In the genomic region with DNA sequence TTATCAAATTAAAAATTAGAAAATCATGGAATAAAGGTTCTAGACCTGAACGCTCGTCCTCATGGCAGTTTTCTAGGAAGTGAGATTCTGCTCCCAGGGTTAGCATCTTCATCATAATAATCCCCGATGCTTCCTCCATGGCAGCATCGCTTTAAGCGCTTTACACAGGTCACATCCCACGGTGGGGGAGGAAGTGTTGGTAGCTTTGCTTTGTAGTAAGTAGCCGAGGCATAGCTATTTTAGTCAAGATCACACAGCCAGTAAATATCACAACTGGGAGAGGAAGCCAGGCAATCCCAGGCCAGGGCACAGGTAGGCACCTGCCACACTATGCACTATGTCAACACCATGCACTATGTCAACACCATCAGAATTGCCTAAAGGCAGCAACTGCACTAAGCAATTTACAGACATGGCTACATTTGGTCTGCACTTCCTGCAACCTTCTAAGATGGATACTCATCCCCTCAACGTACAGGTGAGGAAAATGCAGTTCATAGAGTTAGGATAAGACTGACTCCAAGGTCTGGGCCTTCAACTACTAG, we compare ENCODE assay signal across 24 cellular contexts.
DNase-seq lines count a peak whose midpoint lies in the region; ATAC-seq and TF ChIP-seq lines count a peak whose summit lies in the region.
"Had no signal": no experiment of that assay in that cellular context is flagged by ENCODE, and none has a peak within 500 bp of the region (broad histone marks: within the 10 kb centered on the region; RNA-seq: fewer than 3 reads in every experiment).

No MANE protein-coding gene starts in this region.

- peaks cover 3% of the 10 kb centered on the region for H3K4me1 Mint-ChIP-seq in activated CD4-positive, alpha-beta T cell treated with anti-CD3 and anti-CD28 coated beads for 36 hours
- H3K4me1 Mint-ChIP-seq in stimulated activated naive B cell treated with anti-CD40 and anti-IgM and Interleukin-4, amounts not matched to agents 10 μg/mL and 1 μg/mL and 100 μg/mL, for 72 hours: peaks cover 2 to 10% of the 10 kb centered on the region in 2 donors
- H3K4me1 Mint-ChIP-seq: brain, CD14-positive monocyte had no signal

- DNase-seq in COLO668 (lab: John Stamatoyannopoulos, UW; ENCODE audit: unreplicated experiment): peak; percentile 84
- no peak for DNase-seq in IMR-90
- DNase-seq in NCI-H345 (lab: John Stamatoyannopoulos, UW): peak; percentile 83
- DNase-seq in SHP77 treated with DMSO at 0.1 percent for 48 hours (lab: John Stamatoyannopoulos, UW): peak; percentile 17
- no peak for DNase-seq in activated CD4-positive, alpha-beta T cell treated with anti-CD3 and anti-CD28 coated beads, Interleukin-2, amount 50 U/mL, for 4 hours
- DNase-seq in AG08395 (ENCODE audit: low spot score): no peak
- DNase-seq in activated CD4-positive, alpha-beta T cell treated with anti-CD3 and anti-CD28 coated beads for 36 hours: no peak
- DNase-seq in stimulated activated naive B cell treated with anti-CD40 and anti-IgM and Interleukin-4, amounts not matched to agents 10 μg/mL and 1 μg/mL and 100 μg/mL, for 72 hours: no peak
- DNase-seq: ACHN; activated B cell treated with CpG ODN at 0.5 μM for 24 hours; activated CD4-positive, alpha-beta memory T cell treated with anti-CD3 and anti-CD28 coated beads for 36 hours; activated effector memory CD4-positive, alpha-beta T cell treated with anti-CD3 and anti-CD28 coated beads, Interleukin-2, amount 50 U/mL, for 16 hours; colonic mucosa; DND-41; effector memory CD8-positive, alpha-beta T cell; kidney; NCI-H1048; NCI-H446 treated with DMSO at 0.1 percent for 48 hours; psoas muscle; stimulated activated CD4-positive, alpha-beta T cell treated with anti-CD3 and anti-CD28 coated beads, Interleukin-1b, Interleukin-23, amount 100 ng/mL, for 48 hours had no signal

- H2AK5ac ChIP-seq in IMR-90 (ENCODE audit: low read depth, low read length): 0 out of 2 replicates have a peak overlapping the region, but pooled peaks have one; percentile 59

- peaks cover 9% of the 10 kb centered on the region for H3K27me3 ChIP-seq in IMR-90 (ENCODE audit: control insufficient read depth, insufficient read depth, low read length)
- H3K27me3 ChIP-seq: colonic mucosa had no signal

- no peaks in the 10 kb centered on the region for H3K9me3 ChIP-seq in IMR-90 (ENCODE audit: control insufficient read depth, insufficient read depth, low read length)
- H3K9me3 ChIP-seq: colonic mucosa, psoas muscle had no signal

- H4K8ac ChIP-seq in IMR-90 (ENCODE audit: low read depth in 2 of 2, low read length in 2 of 2): no peak overlapping the region

- H2BK15ac ChIP-seq in IMR-90 (ENCODE audit: low read depth, low read length): no peak overlapping the region

- H4K5ac ChIP-seq in IMR-90 (ENCODE audit: low read depth, low read length): no peak overlapping the region

- no peak for TF ChIP-seq POLR2A in IMR-90 (IDR thresholded peaks at IDR 0.05; ENCODE audit: low read depth, low read length)

- H2AK9ac ChIP-seq in IMR-90 (replicated peaks; ENCODE audit: low read depth, low read length, poor library complexity): no peak overlapping the region

- no peak for ATAC-seq in IMR-90 (ENCODE audit: low read depth)
- no peak for ATAC-seq in activated CD4-positive, alpha-beta T cell treated with anti-CD3 and anti-CD28 coated beads for 36 hours
- no peak for ATAC-seq in stimulated activated naive B cell treated with anti-CD40 and anti-IgM and Interleukin-4, amounts not matched to agents 10 μg/mL and 1 μg/mL and 100 μg/mL, for 72 hours (replicated peaks)
- ATAC-seq: effector memory CD8-positive, alpha-beta T cell; psoas muscle had no signal

- H3K4me1 ChIP-seq in IMR-90 (ENCODE audit: control insufficient read depth, insufficient read depth, low read length): peaks cover 4% of the 10 kb centered on the region; the same call in 1 of the 2 replicates
- H3K4me1 ChIP-seq: colonic mucosa, psoas muscle had no signal

- H4K91ac ChIP-seq in IMR-90 (ENCODE audit: insufficient read depth, low read depth, low read length): no peak overlapping the region

- no peaks in the 10 kb centered on the region for H3K79me1 ChIP-seq in IMR-90 (ENCODE audit: low read depth in 1 of 2, low read length in 2 of 2)

- H3K23ac ChIP-seq in IMR-90 (ENCODE audit: low read depth, low read length): no peak overlapping the region

- no peak overlapping the region for H2BK120ac ChIP-seq in IMR-90 (ENCODE audit: low read depth, low read length)

- intact Hi-C loops in IMR-90 (cut with micrococcal nuclease): no loop called here
- intact Hi-C loops in activated CD4-positive, alpha-beta T cell treated with anti-CD3 and anti-CD28 coated beads for 36 hours (cut with DNase I, micrococcal nuclease): no loop called here

- WGBS in IMR-90 (ENCODE audit: extremely low coverage in 2 of 2, insufficient read length in 1 of 2), 2 experiments: no CpG with 5 or more reads among the region's 8 CpGs

- POLR2A ChIA-PET in IMR-90 (lab: Charles Lee; ENCODE audit: unreplicated experiment): no interaction called here
- POLR2A ChIA-PET in activated CD4-positive, alpha-beta T cell treated with anti-CD3 and anti-CD28 coated beads for 36 hours (lab: Charles Lee): no interaction called here

- no peak for TF ChIP-seq RAD21 in IMR-90 (IDR thresholded peaks at IDR 0.05; ENCODE audit: low read length)

- H2BK5ac ChIP-seq in IMR-90 (ENCODE audit: low read depth, low read length, poor library complexity, severe bottlenecking): no peak overlapping the region

- no peak overlapping the region for H3K56ac ChIP-seq in IMR-90 (ENCODE audit: extremely low read depth, insufficient read depth, low read length)

- H3K36me3 Mint-ChIP-seq in activated CD4-positive, alpha-beta T cell treated with anti-CD3 and anti-CD28 coated beads for 36 hours (ENCODE audit: low read depth): no peaks in the 10 kb centered on the region
- H3K36me3 Mint-ChIP-seq in stimulated activated naive B cell treated with anti-CD40 and anti-IgM and Interleukin-4, amounts not matched to agents 10 μg/mL and 1 μg/mL and 100 μg/mL, for 72 hours: no peaks in the 10 kb centered on the region
- H3K36me3 Mint-ChIP-seq: activated CD4-positive, alpha-beta memory T cell treated with anti-CD3 and anti-CD28 coated beads for 36 hours; brain; CD14-positive monocyte had no signal

- BruUV-seq in IMR-90 (replicated peaks; lab: Mats Ljungman, UMichigan): no TSS peak

- no peak overlapping the region for H3K27ac Mint-ChIP-seq in activated CD4-positive, alpha-beta T cell treated with anti-CD3 and anti-CD28 coated beads for 36 hours
- H3K27ac Mint-ChIP-seq in stimulated activated naive B cell treated with anti-CD40 and anti-IgM and Interleukin-4, amounts not matched to agents 10 μg/mL and 1 μg/mL and 100 μg/mL, for 72 hours: no peak overlapping the region
- H3K27ac Mint-ChIP-seq: activated B cell treated with CpG ODN at 0.5 μM for 24 hours; activated CD4-positive, alpha-beta memory T cell treated with anti-CD3 and anti-CD28 coated beads for 36 hours; brain; CD14-positive monocyte; effector memory CD8-positive, alpha-beta T cell had no signal

- H3K4me3 Mint-ChIP-seq in activated CD4-positive, alpha-beta T cell treated with anti-CD3 and anti-CD28 coated beads for 36 hours: no peak overlapping the region
- H3K4me3 Mint-ChIP-seq in stimulated activated naive B cell treated with anti-CD40 and anti-IgM and Interleukin-4, amounts not matched to agents 10 μg/mL and 1 μg/mL and 100 μg/mL, for 72 hours: no peak overlapping the region
- H3K4me3 Mint-ChIP-seq: activated B cell treated with CpG ODN at 0.5 μM for 24 hours; activated CD4-positive, alpha-beta memory T cell treated with anti-CD3 and anti-CD28 coated beads for 36 hours; brain; CD14-positive monocyte; effector memory CD8-positive, alpha-beta T cell had no signal

- no peak overlapping the region for H3K4me3 ChIP-seq in IMR-90 (ENCODE audit: insufficient read depth, low read depth, low read length)
- H3K4me3 ChIP-seq: colonic mucosa, psoas muscle, skin epidermis had no signal

- H2BK20ac ChIP-seq in IMR-90 (ENCODE audit: low read depth, low read length): no peak overlapping the region

- H3K27me3 Mint-ChIP-seq in activated CD4-positive, alpha-beta T cell treated with anti-CD3 and anti-CD28 coated beads for 36 hours: no peaks in the 10 kb centered on the region
- H3K27me3 Mint-ChIP-seq in stimulated activated naive B cell treated with anti-CD40 and anti-IgM and Interleukin-4, amounts not matched to agents 10 μg/mL and 1 μg/mL and 100 μg/mL, for 72 hours: peaks cover 3 to 12% of the 10 kb centered on the region in 2 donors
- H3K27me3 Mint-ChIP-seq: activated CD4-positive, alpha-beta memory T cell treated with anti-CD3 and anti-CD28 coated beads for 36 hours had no signal

- H3K27ac ChIP-seq in IMR-90 (ENCODE audit: insufficient read depth, low read length): no peak overlapping the region
- H3K27ac ChIP-seq: colonic mucosa, psoas muscle, RWPE1, skin epidermis had no signal

- in situ Hi-C loops in IMR-90 (cut with MboI; ENCODE audit: low sequenced_read_pairs): no loop called here

- dilution Hi-C loops in IMR-90 (cut with HindIII; ENCODE audit: low sequenced_read_pairs, unreplicated experiment): no loop called here

- no peaks in the 10 kb centered on the region for H3K9me3 Mint-ChIP-seq in activated CD4-positive, alpha-beta T cell treated with anti-CD3 and anti-CD28 coated beads for 36 hours (ENCODE audit: low read depth)
- H3K9me3 Mint-ChIP-seq in stimulated activated naive B cell treated with anti-CD40 and anti-IgM and Interleukin-4, amounts not matched to agents 10 μg/mL and 1 μg/mL and 100 μg/mL, for 72 hours: no peaks in the 10 kb centered on the region
- H3K9me3 Mint-ChIP-seq: activated B cell treated with CpG ODN at 0.5 μM for 24 hours; activated CD4-positive, alpha-beta memory T cell treated with anti-CD3 and anti-CD28 coated beads for 36 hours; brain had no signal

- no peak overlapping the region for H3K4me2 ChIP-seq in IMR-90 (ENCODE audit: low read depth, low read length)

- H3K4ac ChIP-seq in IMR-90 (ENCODE audit: low read depth, low read length): no peak overlapping the region

- H3K9ac ChIP-seq in IMR-90 (ENCODE audit: low read depth, low read length): no peak overlapping the region

- CTCF ChIA-PET in IMR-90 (lab: Yijun Ruan, JAX): no interaction called here
- CTCF ChIA-PET in activated CD4-positive, alpha-beta T cell treated with anti-CD3 and anti-CD28 coated beads for 36 hours (lab: Charles Lee): no interaction called here

- no peaks in the 10 kb centered on the region for H3K36me3 ChIP-seq in IMR-90 (ENCODE audit: control insufficient read depth, insufficient read depth, low read length)
- H3K36me3 ChIP-seq: colonic mucosa had no signal

- no peak overlapping the region for H3K14ac ChIP-seq in IMR-90 (replicated peaks; ENCODE audit: low read depth, low read length)

- H4K20me1 ChIP-seq in IMR-90 (ENCODE audit: insufficient read depth, low read length): no peaks in the 10 kb centered on the region

- no peak for TF ChIP-seq CTCF in IMR-90 (conservative IDR thresholded peaks at IDR 0.05; ENCODE audit: low read depth, low read length)

- peaks cover 7% of the 10 kb centered on the region for H3K9me1 ChIP-seq in IMR-90 (ENCODE audit: insufficient read depth, low read length)

- H3K18ac ChIP-seq in IMR-90 (ENCODE audit: low read depth, low read length): no peak overlapping the region

- H2AFZ ChIP-seq in IMR-90 (replicated peaks; ENCODE audit: low read length, poor library complexity): no peak overlapping the region

TF ChIP-seq in IMR-90, 13 proteins besides CTCF, POLR2A, EP300 and RAD21 (continues in another document):
- TF ChIP-seq MXI1 (IDR thresholded peaks at IDR 0.05; ENCODE audit: borderline replicate concordance, low read depth, low read length) (no peak), MAFK (IDR thresholded peaks at IDR 0.05; ENCODE audit: low read depth, low read length) (no peak)

Comparison
In these comparisons a context has a peak if more than half of its experiments do, and no peak if none do; other contexts are left out.
1. DNase-seq: peak in COLO668 (single experiment), NCI-H345 (single experiment) and SHP77 treated with DMSO at 0.1 percent for 48 hours (single experiment); none in IMR-90 (single experiment), activated CD4-positive, alpha-beta T cell treated with anti-CD3 and anti-CD28 coated beads, Interleukin-2, amount 50 U/mL, for 4 hours (0 of 2), AG08395 (single experiment), activated CD4-positive, alpha-beta T cell treated with anti-CD3 and anti-CD28 coated beads for 36 hours (single experiment) and stimulated activated naive B cell treated with anti-CD40 and anti-IgM and Interleukin-4, amounts not matched to agents 10 μg/mL and 1 μg/mL and 100 μg/mL, for 72 hours (single experiment).